ENCODE assay signal across 9 cellular contexts in genomic region chr1:42937836-42938595, GRCh38. TPM values are rescaled to one million over a fixed set of nuclear protein-coding genes. Genes with fewer than 3 reads are reported as not detected.
A peak's percentile ranks its signal among the peaks of the same experiment; 100 is the strongest.
DNase-seq lines count a peak whose midpoint lies in the region; ATAC-seq and TF ChIP-seq lines count a peak whose summit lies in the region.
"Had no signal": no experiment of that assay in that cellular context is flagged by ENCODE, and none has a peak within 500 bp of the region (broad histone marks: within the 10 kb centered on the region; RNA-seq: fewer than 3 reads in every experiment).

No MANE protein-coding gene starts in this region.

- H3K36me3 ChIP-seq in upper lobe of left lung, result no peaks in the 10 kb centered on the region

- H3K9me3 ChIP-seq in upper lobe of left lung, result no peaks in the 10 kb centered on the region

- peaks cover 64 to 98% (median 92%) of the 10 kb centered on the region in 4 donors for H3K4me1 ChIP-seq in upper lobe of left lung

- peaks cover 99% of the 10 kb centered on the region for H3K4me1 Mint-ChIP-seq in activated naive CD4-positive, alpha-beta T cell treated with anti-CD3 and anti-CD28 coated beads, Interleukin-2, amount 10 ng/mL, durations not matched to agents 7 days and 5 days

- H3K27ac Mint-ChIP-seq in activated naive CD4-positive, alpha-beta T cell treated with anti-CD3 and anti-CD28 coated beads, Interleukin-2, amount 10 ng/mL, durations not matched to agents 7 days and 5 days, result peak overlapping the region; percentile 99

- 84 to 86% methylated on average over 6 of the region's 6 CpGs for whole genome bisulfite sequencing in upper lobe of left lung, 2 donors

- ATAC-seq in upper lobe of left lung (ENCODE audit: low FRiP score in 2 of 2) (no peak), GM18909 (IDR thresholded peaks at IDR 0.05; ENCODE audit: poor library complexity, unreplicated experiment) (no peak)

- no peak overlapping the region for H3K4me3 Mint-ChIP-seq in activated naive CD4-positive, alpha-beta T cell treated with anti-CD3 and anti-CD28 coated beads, Interleukin-2, amount 10 ng/mL, durations not matched to agents 7 days and 5 days

- TF ChIP-seq EP300 in upper lobe of left lung (IDR thresholded peaks at IDR 0.05), result no peak

- peaks cover 3% of the 10 kb centered on the region for H3K27me3 Mint-ChIP-seq in activated naive CD4-positive, alpha-beta T cell treated with anti-CD3 and anti-CD28 coated beads, Interleukin-2, amount 10 ng/mL, durations not matched to agents 7 days and 5 days

- peaks cover 87% of the 10 kb centered on the region for H3K36me3 Mint-ChIP-seq in activated naive CD4-positive, alpha-beta T cell treated with anti-CD3 and anti-CD28 coated beads, Interleukin-2, amount 10 ng/mL, durations not matched to agents 7 days and 5 days

- no peaks in the 10 kb centered on the region for H3K27me3 ChIP-seq in layer of hippocampus (ENCODE audit: control insufficient read depth, insufficient read depth, low read length)
- no peaks in the 10 kb centered on the region for H3K27me3 ChIP-seq in upper lobe of left lung

- no peak overlapping the region for H3K4me3 ChIP-seq in upper lobe of left lung

- DNase-seq in activated naive CD4-positive, alpha-beta T cell treated with anti-CD3 and anti-CD28 coated beads, Interleukin-2, amount 10 ng/mL, durations not matched to agents 7 days and 5 days, result no peak
- DNase-seq in activated naive CD4-positive, alpha-beta T cell (lab: John Stamatoyannopoulos, UW), result no peak
- DNase-seq in upper lobe of left lung (no peak), dermis blood vessel endothelial cell (no peak), kidney tubule cell (ENCODE audit: low spot score) (no peak)
- DNase-seq: stimulated activated naive CD4-positive, alpha-beta T cell treated with Interleukin-2 at 50 U/mL for 16 hours had no signal

- CTCF ChIA-PET in activated naive CD4-positive, alpha-beta T cell treated with anti-CD3 and anti-CD28 coated beads, Interleukin-2, amount 10 ng/mL, durations not matched to agents 7 days and 5 days (lab: Charles Lee), result interaction anchor here (0.6 kb wide), 1 partner anchor 676 kb away, joined by 3 read pairs; no protein-coding TSS in a partner anchor

- TF ChIP-seq CTCF in VCaP (conservative IDR thresholded peaks at IDR 0.05) (no peak), upper lobe of left lung (IDR thresholded peaks at IDR 0.05) (no peak)

- TF ChIP-seq POLR2A in upper lobe of left lung (IDR thresholded peaks at IDR 0.05), result no peak

- no peaks in the 10 kb centered on the region for H3K9me3 Mint-ChIP-seq in activated naive CD4-positive, alpha-beta T cell treated with anti-CD3 and anti-CD28 coated beads, Interleukin-2, amount 10 ng/mL, durations not matched to agents 7 days and 5 days

- peak overlapping the region; percentile 7; the same call in 1 of the 2 replicates for H3K27ac ChIP-seq in VCaP
- peak overlapping the region; percentile 11 for H3K27ac ChIP-seq in layer of hippocampus (ENCODE audit: low read depth, low read length)
- peak overlapping the region in 3 of 4 donors; percentile 39 to 87 (median 76) for H3K27ac ChIP-seq in upper lobe of left lung

RNA-seq across cellular contexts. Expression of gene SLC2A1, which starts 20.7 kb away (rescaled TPM):
- total RNA-seq in upper lobe of left lung, result 10 to 100 TPM in 3 of 6 donors, 1 to 10 TPM in 3; 6.3 to 24.3 (median 10.5) TPM
- total RNA-seq in dermis blood vessel endothelial cell, result 28.6 and 38.3 TPM in 2 replicates

Comparison
In these comparisons a context has a peak if more than half of its experiments do, and no peak if none do; other contexts are left out.
1. H3K27ac ChIP-seq: peak in every context shown above with its lines; median percentile 76 in upper lobe of left lung; 11 in layer of hippocampus; 7 in VCaP.